In the genomic region with DNA sequence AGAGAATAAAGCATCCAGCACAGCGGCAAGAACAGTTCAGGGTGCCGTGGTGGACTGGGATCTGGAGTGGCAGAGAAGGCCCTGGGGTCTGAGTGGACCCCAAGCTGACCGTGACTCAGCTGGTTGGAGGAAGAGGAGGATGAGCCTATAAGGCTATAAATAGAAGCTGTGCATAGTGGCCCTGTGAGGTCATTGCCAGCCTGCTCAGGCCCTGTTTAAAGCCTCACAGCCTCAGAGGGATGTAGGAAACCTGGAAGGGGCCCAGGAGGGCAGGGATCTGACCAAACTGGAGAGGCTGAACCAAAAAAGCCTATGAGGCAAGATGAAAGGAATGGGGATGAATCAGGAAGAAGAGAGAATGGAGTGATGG, we compare ENCODE assay signal across 12 cellular contexts. TPM values are rescaled to one million over a fixed set of nuclear protein-coding genes. Genes with fewer than 3 reads are reported as not detected.
A peak's percentile ranks its signal among the peaks of the same experiment; 100 is the strongest.
DNase-seq lines count a peak whose midpoint lies in the region; ATAC-seq and TF ChIP-seq lines count a peak whose summit lies in the region.
"Had no signal": no experiment of that assay in that cellular context is flagged by ENCODE, and none has a peak within 500 bp of the region (broad histone marks: within the 10 kb centered on the region; RNA-seq: fewer than 3 reads in every experiment).

No MANE protein-coding gene starts in this region.

- H2BK15ac ChIP-seq in neuronal stem cell (ENCODE audit: low read length), result no peak overlapping the region

- no peak overlapping the region for H2BK12ac ChIP-seq in neuronal stem cell (ENCODE audit: low read length)

- peaks cover 54% of the 10 kb centered on the region for H3K4me1 ChIP-seq in cardiac muscle cell (ENCODE audit: low read depth)
- peaks cover 5 to 8% of the 10 kb centered on the region in 2 donors for H3K4me1 ChIP-seq in neuronal stem cell (ENCODE audit: control insufficient read depth in 2 of 2, insufficient read depth in 1 of 2, low read depth in 1 of 2, low read length in 2 of 2)

- H3K9ac ChIP-seq in neuronal stem cell (ENCODE audit: low read depth, low read length, poor library complexity), result no peak overlapping the region

- H3K36me3 ChIP-seq in cardiac muscle cell, result no peaks in the 10 kb centered on the region
- no peaks in the 10 kb centered on the region for H3K36me3 ChIP-seq in neuronal stem cell (replicated peaks in 1 of 2; ENCODE audit: control insufficient read depth in 2 of 2, insufficient read depth in 2 of 2, low read length in 2 of 2)

- ATAC-seq in HG02973 (IDR thresholded peaks at IDR 0.05; ENCODE audit: unreplicated experiment) (no peak), GM21360 (IDR thresholded peaks at IDR 0.05; ENCODE audit: unreplicated experiment) (no peak)
- ATAC-seq: naive thymus-derived CD8-positive, alpha-beta T cell had no signal

- no peak overlapping the region for H3K23ac ChIP-seq in neuronal stem cell (ENCODE audit: low read depth, low read length, poor library complexity)

- no peak overlapping the region for H3K18ac ChIP-seq in neuronal stem cell (ENCODE audit: low read length)

- H2AK5ac ChIP-seq in neuronal stem cell (ENCODE audit: low read depth, low read length), result no peak overlapping the region

- no peaks in the 10 kb centered on the region for H3K27me3 ChIP-seq in cardiac muscle cell
- H3K27me3 ChIP-seq in neuronal stem cell (ENCODE audit: control insufficient read depth in 3 of 3, insufficient read depth in 3 of 3, low read depth in 1 of 3, low read length in 3 of 3), result peaks cover 0 to 49% (median 0%) of the 10 kb centered on the region in 3 experiments

- no peak overlapping the region for H4K91ac ChIP-seq in neuronal stem cell (ENCODE audit: low read depth, low read length, poor library complexity)

- peaks cover 2% of the 10 kb centered on the region for H3K79me1 ChIP-seq in neuronal stem cell (ENCODE audit: low read depth, low read length)

- no peak overlapping the region for H2BK5ac ChIP-seq in neuronal stem cell (ENCODE audit: low read length)

- H3K4me2 ChIP-seq in neuronal stem cell (ENCODE audit: insufficient read depth, low read length, poor library complexity, severe bottlenecking), result no peak overlapping the region

- no peak overlapping the region for H2BK120ac ChIP-seq in neuronal stem cell (ENCODE audit: low read depth, low read length)

- H4K8ac ChIP-seq in neuronal stem cell (ENCODE audit: low read depth, low read length), result no peak overlapping the region

- no peak overlapping the region for H2AFZ ChIP-seq in neuronal stem cell (ENCODE audit: low read length)

- DNase-seq in ELR (ENCODE audit: low read depth) (peak; percentile 88), amniotic epithelial cell (ENCODE audit: low read depth) (peak; percentile 83), cardiac muscle cell (ENCODE audit: low read depth in 1 of 2, low spot score in 1 of 2) (peak in 1 of 2 donors; percentile 87), retinal pigment epithelial cell (ENCODE audit: low read depth) (peak; percentile 13), NCI-H1417 (lab: John Stamatoyannopoulos, UW) (no peak), neuronal stem cell (ENCODE audit: low spot score) (no peak)
- DNase-seq: NCI-H510A had no signal

- TF ChIP-seq CTCF in cardiac muscle cell (IDR thresholded peaks at IDR 0.05; ENCODE audit: low read depth, low read length), result no peak
- TF ChIP-seq CTCF in retinal pigment epithelial cell (conservative IDR thresholded peaks at IDR 0.05; ENCODE audit: low read depth, low read length), result no peak

- H3K27ac ChIP-seq in cardiac muscle cell, result peak overlapping the region; percentile 92
- no peak overlapping the region for H3K27ac ChIP-seq in neuronal stem cell (replicated peaks; ENCODE audit: low read length)

- no CpG with 5 or more reads among the region's 3 CpGs for whole genome bisulfite sequencing in neuronal stem cell (ENCODE audit: extremely low coverage in 2 of 2, insufficient read length in 2 of 2, insufficient replicate concordance in 1 of 2), 2 donors

- H3K4me3 ChIP-seq in cardiac muscle cell (no peak overlapping the region), retinal pigment epithelial cell (ENCODE audit: low read length) (no peak overlapping the region), neuronal stem cell (ENCODE audit: low read length in 2 of 2) (no peak overlapping the region)

- H3K14ac ChIP-seq in neuronal stem cell (ENCODE audit: low read length), result no peak overlapping the region

- H3K9me3 ChIP-seq in cardiac muscle cell (ENCODE audit: low read depth), result no peaks in the 10 kb centered on the region
- H3K9me3 ChIP-seq in neuronal stem cell (replicated peaks in 1 of 2; ENCODE audit: control insufficient read depth in 2 of 2, insufficient read depth in 1 of 2, low read depth in 1 of 2, low read length in 2 of 2), result no peaks in the 10 kb centered on the region

- no peak overlapping the region for H3K4ac ChIP-seq in neuronal stem cell (ENCODE audit: low read length)

RNA-seq across cellular contexts. Expression of a gene that starts 11.3 kb away (rescaled TPM):
- 37.2 and 47.0 TPM in 2 replicates for total RNA-seq in cardiac muscle cell
- polyA plus RNA-seq in cardiac muscle cell, result 17.5 and 20.4 TPM in 2 replicates
- polyA plus RNA-seq in neuronal stem cell (2013, experiment 1 of 2), result 0.24 TPM
- 0.39 TPM for polyA plus RNA-seq in neuronal stem cell (2013, experiment 2 of 2)
- total RNA-seq: activated T-helper 2 cell treated with anti-CD3 and anti-CD28 coated beads, Interferon-gamma antibody, Interleukin-2, Interleukin-4, amounts not matched to agents 10 μg/mL and 5 μg/mL and 100 μg/mL, durations not matched to agents 14 hours and 24 hours and 36 hours; endothelial cell of umbilical vein; naive thymus-derived CD8-positive, alpha-beta T cell had no signal
- polyA plus RNA-seq: endothelial cell of umbilical vein; naive thymus-derived CD8-positive, alpha-beta T cell had no signal

RNA-seq across cellular contexts. Expression of a gene that starts 19.1 kb away (rescaled TPM):
- 67.2 and 70.4 TPM in 2 replicates for total RNA-seq in cardiac muscle cell
- polyA plus RNA-seq in cardiac muscle cell, result 104 and 117 TPM in 2 replicates
- 35.4 TPM for polyA plus RNA-seq in neuronal stem cell (2013, experiment 1 of 2)
- polyA plus RNA-seq in neuronal stem cell (2013, experiment 2 of 2), result 35.1 TPM

RNA-seq across cellular contexts. Expression of a gene that starts 27.8 kb away (rescaled TPM):
- 275 and 292 TPM in 2 replicates for total RNA-seq in cardiac muscle cell
- 185 and 188 TPM in 2 replicates for polyA plus RNA-seq in cardiac muscle cell
- 24.0 TPM for polyA plus RNA-seq in neuronal stem cell (2013, experiment 1 of 2)
- 23.9 TPM for polyA plus RNA-seq in neuronal stem cell (2013, experiment 2 of 2)
- total RNA-seq: activated T-helper 2 cell treated with anti-CD3 and anti-CD28 coated beads, Interferon-gamma antibody, Interleukin-2, Interleukin-4, amounts not matched to agents 10 μg/mL and 5 μg/mL and 100 μg/mL, durations not matched to agents 14 hours and 24 hours and 36 hours had no signal

Comparison
In these comparisons a context has a peak if more than half of its experiments do, and no peak if none do; other contexts are left out.
1. DNase-seq: peak in ELR (single experiment), amniotic epithelial cell (single experiment) and retinal pigment epithelial cell (single experiment); none in NCI-H1417 (0 of 3) and neuronal stem cell (single experiment).